ENCODE assay signal across 15 cellular contexts in genomic region chr3:101853971-101854370, GRCh38. TPM values are rescaled to one million over a fixed set of nuclear protein-coding genes. Genes with fewer than 3 reads are reported as not detected.
DNase-seq lines count a peak whose midpoint lies in the region; ATAC-seq and TF ChIP-seq lines count a peak whose summit lies in the region.
"Had no signal": no experiment of that assay in that cellular context is flagged by ENCODE, and none has a peak within 500 bp of the region (broad histone marks: within the 10 kb centered on the region; RNA-seq: fewer than 3 reads in every experiment).

No MANE protein-coding gene starts in this region.

- intact Hi-C loops in activated CD8-positive, alpha-beta T cell treated with anti-CD3 and anti-CD28 coated beads for 36 hours (cut with micrococcal nuclease), result loop anchor here (5.0 to 10.0 kb wide), 4 partner anchors 37 to 371 kb away; partner anchors contain the start of gene RPL24

- no peaks in the 10 kb centered on the region for H3K27me3 Mint-ChIP-seq in activated CD8-positive, alpha-beta T cell treated with anti-CD3 and anti-CD28 coated beads for 36 hours
- H3K27me3 Mint-ChIP-seq in activated CD8-positive, alpha-beta T cell treated with anti-CD3 and anti-CD28 coated beads, Interleukin-2, amount 10 ng/mL, durations not matched to agents 7 days and 5 days (ENCODE audit: low read depth), result no peaks in the 10 kb centered on the region
- no peaks in the 10 kb centered on the region for H3K27me3 Mint-ChIP-seq in T-helper 17 cell

- H3K36me3 ChIP-seq in stomach smooth muscle (ENCODE audit: control insufficient read depth in 2 of 2, insufficient read depth in 2 of 2, low read length in 2 of 2), result peaks cover 55 to 67% of the 10 kb centered on the region in 2 donors

- H3K4me3 Mint-ChIP-seq in activated CD8-positive, alpha-beta T cell treated with anti-CD3 and anti-CD28 coated beads for 36 hours, result no peak overlapping the region
- H3K4me3 Mint-ChIP-seq in activated CD8-positive, alpha-beta T cell treated with anti-CD3 and anti-CD28 coated beads, Interleukin-2, amount 10 ng/mL, durations not matched to agents 7 days and 5 days, result no peak overlapping the region
- H3K4me3 Mint-ChIP-seq in T-helper 17 cell, result peak overlapping the region; percentile 67
- H3K4me3 Mint-ChIP-seq: H9 had no signal

- no peak overlapping the region for H3K27ac ChIP-seq in stomach smooth muscle (ENCODE audit: low read length)
- H3K27ac ChIP-seq: brain microvascular endothelial cell, SK-N-MC had no signal

- peaks cover 88% of the 10 kb centered on the region for H3K36me3 Mint-ChIP-seq in activated CD8-positive, alpha-beta T cell treated with anti-CD3 and anti-CD28 coated beads for 36 hours (ENCODE audit: low read depth)
- peaks cover 88% of the 10 kb centered on the region for H3K36me3 Mint-ChIP-seq in activated CD8-positive, alpha-beta T cell treated with anti-CD3 and anti-CD28 coated beads, Interleukin-2, amount 10 ng/mL, durations not matched to agents 7 days and 5 days (ENCODE audit: low read depth)
- peaks cover 37% of the 10 kb centered on the region for H3K36me3 Mint-ChIP-seq in T-helper 17 cell (ENCODE audit: low read depth)

- ATAC-seq in activated CD8-positive, alpha-beta T cell treated with anti-CD3 and anti-CD28 coated beads for 36 hours, result no peak
- no peak for ATAC-seq in activated CD8-positive, alpha-beta T cell treated with anti-CD3 and anti-CD28 coated beads, Interleukin-2, amount 10 ng/mL, durations not matched to agents 7 days and 5 days
- ATAC-seq in T-helper 17 cell (no peak), GM21825 (IDR thresholded peaks at IDR 0.05; ENCODE audit: unreplicated experiment) (no peak)
- ATAC-seq: K562 had no signal

- no peak for DNase-seq in activated CD8-positive, alpha-beta T cell treated with anti-CD3 and anti-CD28 coated beads for 36 hours
- DNase-seq in activated CD8-positive, alpha-beta T cell treated with anti-CD3 and anti-CD28 coated beads, Interleukin-2, amount 10 ng/mL, durations not matched to agents 7 days and 5 days, result no peak
- no peak for DNase-seq in T-helper 17 cell
- no peak for DNase-seq in fibroblast of villous mesenchyme (ENCODE audit: low read depth)
- DNase-seq in iPS-NIHi11 (ENCODE audit: low spot score), result no peak
- no peak for DNase-seq in COR-L47 (lab: John Stamatoyannopoulos, UW)
- DNase-seq: ACHN; brain microvascular endothelial cell; effector memory CD4-positive, alpha-beta T cell; H9 had no signal

- H3K9me3 Mint-ChIP-seq in activated CD8-positive, alpha-beta T cell treated with anti-CD3 and anti-CD28 coated beads for 36 hours, result no peaks in the 10 kb centered on the region
- no peaks in the 10 kb centered on the region for H3K9me3 Mint-ChIP-seq in activated CD8-positive, alpha-beta T cell treated with anti-CD3 and anti-CD28 coated beads, Interleukin-2, amount 10 ng/mL, durations not matched to agents 7 days and 5 days (ENCODE audit: insufficient read depth)
- H3K9me3 Mint-ChIP-seq: H9 had no signal

- H3K9ac ChIP-seq in stomach smooth muscle (ENCODE audit: low read length in 2 of 2), result no peak overlapping the region

- POLR2A ChIA-PET in activated CD8-positive, alpha-beta T cell treated with anti-CD3 and anti-CD28 coated beads for 36 hours (lab: Charles Lee), result interaction anchor here (1.4 to 10.2 kb wide), 6 partner anchors 22 to 206 kb away, joined by 3 to 151 read pairs (median 5); no protein-coding TSS in a partner anchor
- POLR2A ChIA-PET in activated CD8-positive, alpha-beta T cell treated with anti-CD3 and anti-CD28 coated beads, Interleukin-2, amount 10 ng/mL, durations not matched to agents 7 days and 5 days (lab: Charles Lee), result interaction anchor here (0.6 to 7.9 kb wide), 5 partner anchors 20 to 259 kb away, joined by 3 to 298 read pairs (median 9); no protein-coding TSS in a partner anchor

- H3K27ac Mint-ChIP-seq in activated CD8-positive, alpha-beta T cell treated with anti-CD3 and anti-CD28 coated beads for 36 hours, result peak overlapping the region; percentile 96
- no peak overlapping the region for H3K27ac Mint-ChIP-seq in activated CD8-positive, alpha-beta T cell treated with anti-CD3 and anti-CD28 coated beads, Interleukin-2, amount 10 ng/mL, durations not matched to agents 7 days and 5 days
- peak overlapping the region; percentile 100 for H3K27ac Mint-ChIP-seq in T-helper 17 cell

- CTCF ChIA-PET in activated CD8-positive, alpha-beta T cell treated with anti-CD3 and anti-CD28 coated beads for 36 hours (lab: Charles Lee), result interaction anchor here (0.8 to 1.2 kb wide), 3 partner anchors 35 to 374 kb away, joined by 3 read pairs; no protein-coding TSS in a partner anchor
- CTCF ChIA-PET in activated CD8-positive, alpha-beta T cell treated with anti-CD3 and anti-CD28 coated beads, Interleukin-2, amount 10 ng/mL, durations not matched to agents 7 days and 5 days (lab: Charles Lee), result interaction anchor here (1.1 to 3.2 kb wide), 3 partner anchors 44 to 372 kb away, joined by 3 to 26 read pairs (median 9); no protein-coding TSS in a partner anchor

- peaks cover 72% of the 10 kb centered on the region for H3K4me1 Mint-ChIP-seq in activated CD8-positive, alpha-beta T cell treated with anti-CD3 and anti-CD28 coated beads for 36 hours (ENCODE audit: low read depth)
- peaks cover 60% of the 10 kb centered on the region for H3K4me1 Mint-ChIP-seq in activated CD8-positive, alpha-beta T cell treated with anti-CD3 and anti-CD28 coated beads, Interleukin-2, amount 10 ng/mL, durations not matched to agents 7 days and 5 days (ENCODE audit: low read depth)
- H3K4me1 Mint-ChIP-seq in T-helper 17 cell, result peaks cover 63% of the 10 kb centered on the region

- H3K9me3 ChIP-seq in T-helper 17 cell (ENCODE audit: control insufficient read depth, low read length, poor library complexity, severe bottlenecking) (no peaks in the 10 kb centered on the region), stomach smooth muscle (ENCODE audit: control insufficient read depth in 2 of 2, low read length in 2 of 2) (no peaks in the 10 kb centered on the region)
- H3K9me3 ChIP-seq: prostate gland had no signal

- peak overlapping the region; percentile 13 for H3K4me3 ChIP-seq in fibroblast of villous mesenchyme (ENCODE audit: low read depth, low read length)
- H3K4me3 ChIP-seq in stomach smooth muscle (ENCODE audit: low read length in 2 of 2), result peak overlapping the region; percentile 41 to 44
- H3K4me3 ChIP-seq: K562, prostate gland, SK-N-MC had no signal

- H3K27me3 ChIP-seq in stomach smooth muscle (ENCODE audit: control insufficient read depth in 1 of 2, insufficient read depth in 2 of 2, low read length in 2 of 2), result no peaks in the 10 kb centered on the region
- H3K27me3 ChIP-seq: brain microvascular endothelial cell had no signal

- H3K4me1 ChIP-seq in stomach smooth muscle (ENCODE audit: control insufficient read depth, insufficient read depth, low read length), result peaks cover 20% of the 10 kb centered on the region
- H3K4me1 ChIP-seq: prostate gland had no signal

- TF ChIP-seq CTCF in activated CD8-positive, alpha-beta T cell treated with anti-CD3 and anti-CD28 coated beads for 36 hours (IDR thresholded peaks at IDR 0.05), result no peak
- TF ChIP-seq CTCF in fibroblast of villous mesenchyme (IDR thresholded peaks at IDR 0.05; ENCODE audit: insufficient read depth, low read depth, low read length), result no peak

RNA-seq across cellular contexts. Expression of gene NFKBIZ, which starts 4.7 kb away (rescaled TPM):
- 10 to 100 TPM; 62.1 to 70.6 TPM for total RNA-seq in activated CD8-positive, alpha-beta T cell treated with anti-CD3 and anti-CD28 coated beads for 36 hours
- total RNA-seq in activated CD8-positive, alpha-beta T cell treated with anti-CD3 and anti-CD28 coated beads, Interleukin-2, amount 10 ng/mL, durations not matched to agents 7 days and 5 days, result 10 to 100 TPM; 45.3 to 48.1 TPM
- total RNA-seq in T-helper 17 cell, result 100 to 1,000 TPM; 682 to 814 TPM
- total RNA-seq in fibroblast of villous mesenchyme, result 108 and 126 TPM in 2 replicates
